ENCODE assay signal across 21 cellular contexts in genomic region chr9:99682870-99683269, GRCh38.
"Had no signal": no experiment of that assay in that cellular context is flagged by ENCODE, and none has a peak within 500 bp of the region (broad histone marks: within the 10 kb centered on the region; RNA-seq: fewer than 3 reads in every experiment).

No MANE protein-coding gene starts in this region.

- H3K27ac Mint-ChIP-seq: activated CD8-positive, alpha-beta T cell treated with anti-CD3 and anti-CD28 coated beads for 36 hours; activated naive CD4-positive, alpha-beta T cell treated with anti-CD3 and anti-CD28 coated beads, Interleukin-2, amount 10 ng/mL, durations not matched to agents 7 days and 5 days; activated T-cell treated with anti-CD3 and anti-CD28 coated beads, Interleukin-2, amount 50 U/mL, for 24 hours; neural progenitor cell; stimulated activated naive CD8-positive, alpha-beta T cell treated with anti-CD3 and anti-CD28 coated beads, Interleukin-15, amount 100 ng/mL, for 72 hours; WTC11 had no signal

- H3K4me1 ChIP-seq: left lung, neural progenitor cell, prostate gland, right atrium auricular region, suprapubic skin, transverse colon, vagina had no signal

- ATAC-seq: activated CD8-positive, alpha-beta T cell treated with anti-CD3 and anti-CD28 coated beads for 36 hours; left lung; stimulated activated naive CD8-positive, alpha-beta T cell treated with anti-CD3 and anti-CD28 coated beads, Interleukin-15, amount 100 ng/mL, for 72 hours; WTC11 had no signal

- H3K4me1 Mint-ChIP-seq: activated naive CD4-positive, alpha-beta T cell treated with anti-CD3 and anti-CD28 coated beads, Interleukin-2, amount 10 ng/mL, durations not matched to agents 7 days and 5 days; neural progenitor cell; stimulated activated naive CD8-positive, alpha-beta T cell treated with anti-CD3 and anti-CD28 coated beads, Interleukin-15, amount 100 ng/mL, for 72 hours; WTC11 had no signal

- H3K9me3 ChIP-seq: left lung, prostate gland, right atrium auricular region, suprapubic skin, transverse colon, vagina had no signal

- H3K9me3 Mint-ChIP-seq: activated naive CD4-positive, alpha-beta T cell treated with anti-CD3 and anti-CD28 coated beads, Interleukin-2, amount 10 ng/mL, durations not matched to agents 7 days and 5 days had no signal

- H3K4me3 ChIP-seq: left lung, neural progenitor cell, prostate gland, right atrium auricular region, suprapubic skin, transverse colon, vagina had no signal

- H3K27me3 Mint-ChIP-seq: stimulated activated naive CD8-positive, alpha-beta T cell treated with anti-CD3 and anti-CD28 coated beads, Interleukin-15, amount 100 ng/mL, for 72 hours had no signal

- H3K27ac ChIP-seq: brain microvascular endothelial cell, left lung, neural progenitor cell, prostate gland, right atrium auricular region, suprapubic skin, transverse colon, vagina had no signal

- H3K4me3 Mint-ChIP-seq: activated CD8-positive, alpha-beta T cell treated with anti-CD3 and anti-CD28 coated beads for 36 hours; activated naive CD4-positive, alpha-beta T cell treated with anti-CD3 and anti-CD28 coated beads, Interleukin-2, amount 10 ng/mL, durations not matched to agents 7 days and 5 days; activated T-cell treated with anti-CD3 and anti-CD28 coated beads, Interleukin-2, amount 50 U/mL, for 24 hours; neural progenitor cell; stimulated activated naive CD8-positive, alpha-beta T cell treated with anti-CD3 and anti-CD28 coated beads, Interleukin-15, amount 100 ng/mL, for 72 hours; WTC11 had no signal

- H3K27me3 ChIP-seq: brain microvascular endothelial cell, left lung, neural progenitor cell, right atrium auricular region, suprapubic skin, transverse colon, vagina had no signal

- H3K36me3 Mint-ChIP-seq: activated naive CD4-positive, alpha-beta T cell treated with anti-CD3 and anti-CD28 coated beads, Interleukin-2, amount 10 ng/mL, durations not matched to agents 7 days and 5 days; neural progenitor cell had no signal

- H3K36me3 ChIP-seq: brain microvascular endothelial cell, left lung, neural progenitor cell, prostate gland, right atrium auricular region, suprapubic skin, transverse colon, vagina had no signal

- DNase-seq: activated CD4-positive, alpha-beta T cell treated with anti-CD3 and anti-CD28 coated beads for 48 hours; activated CD8-positive, alpha-beta T cell treated with anti-CD3 and anti-CD28 coated beads for 36 hours; activated naive CD4-positive, alpha-beta T cell treated with anti-CD3 and anti-CD28 coated beads, Interleukin-2, amount 10 ng/mL, durations not matched to agents 7 days and 5 days; activated T-cell treated with anti-CD3 and anti-CD28 coated beads, Interleukin-2, amount 50 U/mL, for 24 hours; aorta; brain microvascular endothelial cell; central memory CD4-positive, alpha-beta T cell; foreskin melanocyte; head of caudate nucleus; kidney; left lung; mammary epithelial cell; stimulated activated CD4-positive, alpha-beta T cell treated with anti-CD3 and anti-CD28 coated beads, Interleukin-2, amount 100 ng/mL, for 24 hours; stimulated activated naive CD8-positive, alpha-beta T cell treated with anti-CD3 and anti-CD28 coated beads, Interleukin-15, amount 100 ng/mL, for 72 hours; transverse colon had no signal
